11 cellular contexts compared by ENCODE assay signal in the genomic region with DNA sequence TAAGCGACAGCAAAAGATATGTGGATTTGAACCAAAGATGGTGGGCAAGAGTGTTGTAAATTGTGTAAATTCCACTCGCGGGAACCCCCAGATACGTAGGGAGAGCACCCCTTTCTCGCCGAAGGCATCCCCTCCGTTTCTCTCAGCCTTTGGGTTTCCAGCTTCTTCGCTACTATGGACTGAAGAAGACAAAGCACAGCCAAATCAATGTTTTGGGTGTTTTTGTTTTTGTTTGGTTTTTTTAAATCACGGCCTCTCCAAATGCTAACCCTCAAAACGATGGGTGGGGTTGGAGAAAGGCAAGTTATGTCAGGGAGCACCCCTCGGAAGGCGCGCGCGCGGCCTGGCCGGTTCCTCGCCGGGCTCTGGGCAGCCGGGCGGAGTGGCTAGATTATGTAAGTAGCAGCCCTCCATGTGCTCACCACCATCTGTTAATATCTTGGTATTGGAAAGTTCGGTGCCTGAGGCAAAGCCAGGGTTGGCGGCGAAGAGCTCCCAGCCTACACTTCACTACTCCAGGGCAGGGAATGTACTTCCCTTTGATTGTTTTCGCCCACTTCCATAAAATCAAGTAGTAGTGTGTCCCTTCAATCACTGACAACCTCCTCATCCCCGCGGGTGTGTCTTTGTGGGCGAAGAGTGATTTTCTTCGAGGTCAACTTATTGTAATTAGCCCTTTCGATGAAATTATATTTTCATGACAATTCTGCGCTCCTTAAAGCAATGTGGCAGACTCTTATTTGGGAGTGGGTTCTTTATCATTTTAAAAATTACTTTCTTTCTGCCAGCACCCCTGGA. TPM values are rescaled to one million over a fixed set of nuclear protein-coding genes. Genes with fewer than 3 reads are reported as not detected.
DNase-seq lines count a peak whose midpoint lies in the region; ATAC-seq, FAIRE-seq and TF ChIP-seq lines count a peak whose summit lies in the region.
"Had no signal": no experiment of that assay in that cellular context is flagged by ENCODE, and none has a peak within 500 bp of the region (broad histone marks: within the 10 kb centered on the region; RNA-seq: fewer than 3 reads in every experiment).

No MANE protein-coding gene starts in this region.

- no peak for ATAC-seq in stimulated activated naive CD8-positive, alpha-beta T cell treated with anti-CD3 and anti-CD28 coated beads, Interleukin-15, amount 100 ng/mL, for 72 hours
- no peak for ATAC-seq in GM21737 (IDR thresholded peaks at IDR 0.05; ENCODE audit: unreplicated experiment)
- ATAC-seq: T-helper 17 cell had no signal

- H3K36me3 Mint-ChIP-seq in nephron (ENCODE audit: low read depth) = no peaks in the 10 kb centered on the region

- FAIRE-seq in kidney (lab: Jason Lieb, UNC) = no peak

- H3K4me1 Mint-ChIP-seq in nephron = peaks cover 45% of the 10 kb centered on the region
- peaks cover 43% of the 10 kb centered on the region for H3K4me1 Mint-ChIP-seq in stimulated activated naive CD8-positive, alpha-beta T cell treated with anti-CD3 and anti-CD28 coated beads, Interleukin-15, amount 100 ng/mL, for 72 hours

- H3K4me3 ChIP-seq in kidney (ENCODE audit: low read length in 2 of 2) = peak overlapping the region in 1 of 2 donors; percentile 41

- H3K27ac Mint-ChIP-seq in nephron = no peak overlapping the region
- no peak overlapping the region for H3K27ac Mint-ChIP-seq in stimulated activated naive CD8-positive, alpha-beta T cell treated with anti-CD3 and anti-CD28 coated beads, Interleukin-15, amount 100 ng/mL, for 72 hours
- H3K27ac Mint-ChIP-seq: T-helper 17 cell had no signal

- H3K9ac ChIP-seq in kidney (ENCODE audit: low read length in 2 of 2) = no peak overlapping the region

- H3K27me3 Mint-ChIP-seq in nephron (ENCODE audit: low read depth) = peaks cover 96% of the 10 kb centered on the region
- H3K27me3 Mint-ChIP-seq in stimulated activated naive CD8-positive, alpha-beta T cell treated with anti-CD3 and anti-CD28 coated beads, Interleukin-15, amount 100 ng/mL, for 72 hours = peaks cover 100% of the 10 kb centered on the region

- no peaks in the 10 kb centered on the region for H3K9me3 Mint-ChIP-seq in nephron
- H3K9me3 Mint-ChIP-seq in stimulated activated naive CD8-positive, alpha-beta T cell treated with anti-CD3 and anti-CD28 coated beads, Interleukin-15, amount 100 ng/mL, for 72 hours = peaks cover 0 to 7% of the 10 kb centered on the region in 2 donors

- H3K36me3 ChIP-seq in kidney (ENCODE audit: control insufficient read depth in 1 of 2, insufficient read depth in 2 of 2, low read length in 2 of 2) = no peaks in the 10 kb centered on the region
- H3K36me3 ChIP-seq: upper lobe of left lung had no signal

- peak; percentile 89 for DNase-seq in DMS 273 (lab: John Stamatoyannopoulos, UW; ENCODE audit: unreplicated experiment)
- DNase-seq in NCI-H1092 (lab: John Stamatoyannopoulos, UW) = peak; percentile 14
- DNase-seq in cerebellar cortex (ENCODE audit: low spot score) = peak; percentile 75
- no peak for DNase-seq in NCI-H2196 (lab: John Stamatoyannopoulos, UW; ENCODE audit: unreplicated experiment)
- DNase-seq in kidney = no peak
- no peak for DNase-seq in stimulated activated naive CD8-positive, alpha-beta T cell treated with anti-CD3 and anti-CD28 coated beads, Interleukin-15, amount 100 ng/mL, for 72 hours
- DNase-seq: T-helper 17 cell had no signal

- H3K4me3 Mint-ChIP-seq in nephron = peak overlapping the region; percentile 65 to 69 (median 69)
- H3K4me3 Mint-ChIP-seq in stimulated activated naive CD8-positive, alpha-beta T cell treated with anti-CD3 and anti-CD28 coated beads, Interleukin-15, amount 100 ng/mL, for 72 hours = no peak overlapping the region
- H3K4me3 Mint-ChIP-seq: central memory CD8-positive, alpha-beta T cell; T-helper 17 cell had no signal

- TF ChIP-seq CTCF in nephron (IDR thresholded peaks at IDR 0.05; ENCODE audit: unreplicated experiment in 3 of 3) = no peak
- TF ChIP-seq CTCF in kidney (IDR thresholded peaks at IDR 0.05; ENCODE audit: borderline replicate concordance, extremely low read depth, insufficient read depth) = no peak

- intact Hi-C loops in kidney (cut with DNase I) = no loop called here

- no peaks in the 10 kb centered on the region for H3K9me3 ChIP-seq in kidney (ENCODE audit: control insufficient read depth in 1 of 2, low read length in 2 of 2)
- H3K9me3 ChIP-seq: upper lobe of left lung had no signal

- peaks cover 0 to 2% of the 10 kb centered on the region in 2 donors for H3K4me1 ChIP-seq in kidney (ENCODE audit: control insufficient read depth in 1 of 2, insufficient read depth in 1 of 2, low read depth in 1 of 2, low read length in 2 of 2)

- H3K27ac ChIP-seq in kidney (ENCODE audit: low read depth in 2 of 2, low read length in 2 of 2) = no peak overlapping the region
- H3K27ac ChIP-seq: upper lobe of left lung had no signal

RNA-seq across cellular contexts. Expression of gene PROX1, which starts 4.0 kb away (rescaled TPM):
- 6.6 TPM for total RNA-seq in kidney
- 0.92 TPM for polyA plus RNA-seq in kidney (ENCODE audit: insufficient read depth, low read depth, low replicate concordance)
- total RNA-seq: T-helper 17 cell had no signal

Comparison
In these comparisons a context has a peak if more than half of its experiments do, and no peak if none do; other contexts are left out.
1. DNase-seq: peak in DMS 273 (single experiment), NCI-H1092 (single experiment) and cerebellar cortex (single experiment); none in NCI-H2196 (single experiment), kidney (single experiment) and stimulated activated naive CD8-positive, alpha-beta T cell treated with anti-CD3 and anti-CD28 coated beads, Interleukin-15, amount 100 ng/mL, for 72 hours (0 of 2).
2. H3K4me3 Mint-ChIP-seq: peak in nephron (3 of 3); none in stimulated activated naive CD8-positive, alpha-beta T cell treated with anti-CD3 and anti-CD28 coated beads, Interleukin-15, amount 100 ng/mL, for 72 hours (0 of 2).